Comparison of ENCODE assay signal across 11 cellular contexts in genomic region chr6:7673063-7673536, GRCh38. TPM values are rescaled to one million over a fixed set of nuclear protein-coding genes. Genes with fewer than 3 reads are reported as not detected.
DNase-seq lines count a peak whose midpoint lies in the region; FAIRE-seq and TF ChIP-seq lines count a peak whose summit lies in the region.
"Had no signal": no experiment of that assay in that cellular context is flagged by ENCODE, and none has a peak within 500 bp of the region (broad histone marks: within the 10 kb centered on the region; RNA-seq: fewer than 3 reads in every experiment).

No MANE protein-coding gene starts in this region.

- no peak overlapping the region for H3K27ac Mint-ChIP-seq in progenitor cell of endocrine pancreas
- H3K27ac Mint-ChIP-seq: activated naive CD8-positive, alpha-beta T cell treated with anti-CD3 and anti-CD28 coated beads for 36 hours had no signal

- peak overlapping the region; percentile 9 for H3K4me3 Mint-ChIP-seq in progenitor cell of endocrine pancreas (ENCODE audit: low read depth)
- H3K4me3 Mint-ChIP-seq: activated naive CD8-positive, alpha-beta T cell treated with anti-CD3 and anti-CD28 coated beads for 36 hours had no signal

- H3K9me3 Mint-ChIP-seq in progenitor cell of endocrine pancreas (ENCODE audit: low read depth) = no peaks in the 10 kb centered on the region
- H3K9me3 Mint-ChIP-seq: activated naive CD8-positive, alpha-beta T cell treated with anti-CD3 and anti-CD28 coated beads for 36 hours had no signal

- H3K27me3 Mint-ChIP-seq in progenitor cell of endocrine pancreas = peaks cover 26% of the 10 kb centered on the region

- no peaks in the 10 kb centered on the region for H3K36me3 Mint-ChIP-seq in progenitor cell of endocrine pancreas (ENCODE audit: insufficient read depth)
- H3K36me3 Mint-ChIP-seq: activated naive CD8-positive, alpha-beta T cell treated with anti-CD3 and anti-CD28 coated beads for 36 hours had no signal

- no peak for FAIRE-seq in GM12892 (lab: Jason Lieb, UNC)
- FAIRE-seq: GM18507 had no signal

- TF ChIP-seq CTCF in foreskin fibroblast (IDR thresholded peaks at IDR 0.05; ENCODE audit: low read depth, low read length) = no peak
- TF ChIP-seq CTCF in progenitor cell of endocrine pancreas (IDR thresholded peaks at IDR 0.05; ENCODE audit: unreplicated experiment) = peak; percentile 20

- peaks cover 11% of the 10 kb centered on the region for H3K4me1 Mint-ChIP-seq in progenitor cell of endocrine pancreas (ENCODE audit: low read depth)
- H3K4me1 Mint-ChIP-seq: activated naive CD8-positive, alpha-beta T cell treated with anti-CD3 and anti-CD28 coated beads for 36 hours had no signal

- TF ChIP-seq POLR2A in GM12892 (IDR thresholded peaks at IDR 0.05; ENCODE audit: low read depth, low read length) = no peak

- peak; percentile 93 for DNase-seq in ELF-1 (ENCODE audit: low read depth, low spot score)
- DNase-seq in OCI-M1 (lab: John Stamatoyannopoulos, UW) = peak; percentile 58
- peak; percentile 48 to 89 for DNase-seq in foreskin fibroblast
- DNase-seq in progenitor cell of endocrine pancreas (ENCODE audit: low spot score, unreplicated experiment) = no peak
- DNase-seq in GM12892 (ENCODE audit: insufficient read length) = no peak
- no peak for DNase-seq in amniotic stem cell (lab: John Stamatoyannopoulos, UW)
- DNase-seq in GM19238 (ENCODE audit: insufficient read length, low spot score) = no peak
- DNase-seq in activated T-cell treated with anti-CD3 and anti-CD28 coated beads, Interleukin-2, amount 50 U/mL, for 1 hour = no peak
- DNase-seq: activated naive CD8-positive, alpha-beta T cell treated with anti-CD3 and anti-CD28 coated beads for 36 hours; NCI-H446 treated with DMSO at 0.1 percent for 48 hours had no signal

- H3K4me3 ChIP-seq in foreskin fibroblast (ENCODE audit: low read depth in 1 of 2, low read length in 2 of 2) = peak overlapping the region; percentile 10 to 30

RNA-seq across cellular contexts. Expression of gene BMP6, which starts 52.8 kb away (rescaled TPM):
- total RNA-seq in progenitor cell of endocrine pancreas = 2.5 and 3.4 TPM in 2 replicates
- polyA plus RNA-seq in GM12892 (2012; ENCODE audit: missing spikeins) = 0.21 TPM
- total RNA-seq: activated naive CD8-positive, alpha-beta T cell treated with anti-CD3 and anti-CD28 coated beads for 36 hours had no signal

Comparison
In these comparisons a context has a peak if more than half of its experiments do, and no peak if none do; other contexts are left out.
1. DNase-seq: peak in ELF-1 (single experiment), OCI-M1 (single experiment) and foreskin fibroblast (2 of 2); none in progenitor cell of endocrine pancreas (single experiment), GM12892 (single experiment), amniotic stem cell (single experiment), GM19238 (single experiment) and activated T-cell treated with anti-CD3 and anti-CD28 coated beads, Interleukin-2, amount 50 U/mL, for 1 hour (single experiment).